ENCODE assay signal across 22 cellular contexts in the genomic region with DNA sequence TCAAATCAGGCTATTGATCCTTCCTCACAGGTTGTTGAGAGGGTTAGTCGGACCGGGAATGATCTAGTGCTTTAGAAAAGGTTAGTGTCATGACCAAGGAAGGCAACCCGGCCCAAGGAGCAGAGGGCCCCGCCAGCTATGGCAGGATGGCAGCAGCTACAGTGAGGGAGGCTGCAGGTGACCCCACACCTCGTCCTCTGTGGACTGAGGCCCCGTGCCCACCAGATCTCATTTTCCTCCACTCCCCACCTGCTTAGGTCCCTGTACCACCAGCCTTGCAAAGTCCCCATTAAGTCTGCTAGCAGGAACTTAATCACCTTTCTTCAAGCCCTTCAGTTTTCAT.
DNase-seq lines count a peak whose midpoint lies in the region; ATAC-seq, FAIRE-seq and TF ChIP-seq lines count a peak whose summit lies in the region.
"Had no signal": no experiment of that assay in that cellular context is flagged by ENCODE, and none has a peak within 500 bp of the region (broad histone marks: within the 10 kb centered on the region; RNA-seq: fewer than 3 reads in every experiment).

No MANE protein-coding gene starts in this region.

- H3K36me3 ChIP-seq in DND-41 (ENCODE audit: insufficient read depth, low read length) (peaks cover 100% of the 10 kb centered on the region), astrocyte (ENCODE audit: insufficient read depth, low read length) (no peaks in the 10 kb centered on the region), trophoblast cell (ENCODE audit: control insufficient read depth in 1 of 2, insufficient read depth in 2 of 2, low read length in 2 of 2) (peaks cover 15 to 30% of the 10 kb centered on the region in 2 experiments), transverse colon (no peaks in the 10 kb centered on the region)
- H3K36me3 ChIP-seq: brain microvascular endothelial cell, lower lobe of right lung had no signal

- no peak overlapping the region for H3K4me2 ChIP-seq in DND-41 (ENCODE audit: insufficient read depth, low read length)
- H3K4me2 ChIP-seq in astrocyte (ENCODE audit: low read length), result peak overlapping the region; percentile 53
- no peak overlapping the region for H3K4me2 ChIP-seq in trophoblast cell (ENCODE audit: low read length)

- peak overlapping the region; percentile 19 for H4K91ac ChIP-seq in trophoblast cell (ENCODE audit: low read depth, low read length)

- H3K4me1 ChIP-seq in DND-41 (ENCODE audit: insufficient read depth, low read length), result no peaks in the 10 kb centered on the region
- peaks cover 13% of the 10 kb centered on the region for H3K4me1 ChIP-seq in astrocyte (ENCODE audit: insufficient read depth, low read length)
- H3K4me1 ChIP-seq in trophoblast cell (ENCODE audit: control insufficient read depth in 1 of 2, insufficient read depth in 2 of 2, low read length in 2 of 2), result peaks cover 7 to 9% of the 10 kb centered on the region in 2 experiments
- no peaks in the 10 kb centered on the region for H3K4me1 ChIP-seq in transverse colon
- H3K4me1 ChIP-seq: lower lobe of right lung had no signal

- intact Hi-C loops in activated naive CD4-positive, alpha-beta T cell treated with anti-CD3 and anti-CD28 coated beads for 36 hours (cut with micrococcal nuclease), result no loop called here
- intact Hi-C loops in transverse colon (cut with DNase I; ENCODE audit: low total_unique reads), result no loop called here

- H3K18ac ChIP-seq in trophoblast cell (ENCODE audit: low read length), result peak overlapping the region; percentile 25

- H3K4me3 Mint-ChIP-seq in IgD-negative memory B cell, result peak overlapping the region in 3 of 4 donors; percentile 76 to 94 (median 85)
- H3K4me3 Mint-ChIP-seq in astrocyte (ENCODE audit: unreplicated experiment), result no peak overlapping the region
- H3K4me3 Mint-ChIP-seq in activated naive CD4-positive, alpha-beta T cell treated with anti-CD3 and anti-CD28 coated beads for 36 hours, result no peak overlapping the region

- no peak for DNase-seq in DND-41
- no peak for DNase-seq in astrocyte (ENCODE audit: low read depth)
- DNase-seq in trophoblast cell, result no peak
- DNase-seq in activated naive CD4-positive, alpha-beta T cell treated with anti-CD3 and anti-CD28 coated beads for 36 hours, result no peak
- DNase-seq in transverse colon, result no peak
- no peak for DNase-seq in pons (ENCODE audit: low spot score)
- DNase-seq: activated CD4-positive, CD25-positive, alpha-beta regulatory T cell treated with anti-CD3 and anti-CD28 coated beads, Interleukin-2, amount 50 U/mL, for 72 hours; activated CD8-positive, alpha-beta memory T cell treated with anti-CD3 and anti-CD28 coated beads for 24 hours; brain microvascular endothelial cell; effector CD4-positive, alpha-beta T cell; lower lobe of right lung; NCI-H1048; NCI-H510A treated with DMSO at 0.1 percent for 48 hours; right cardiac atrium; stimulated activated CD4-positive, alpha-beta T cell treated with anti-CD3 and anti-CD28 coated beads, Interleukin-4, amount 100 ng/mL, for 24 hours; stimulated activated naive B cell treated with anti-CD40 and anti-IgM and Interleukin-4, amounts not matched to agents 10 μg/mL and 1 μg/mL and 100 μg/mL, for 72 hours; T-helper 1 cell had no signal

- no peak overlapping the region for H3K4me3 ChIP-seq in DND-41 (ENCODE audit: low read depth in 1 of 2, low read length in 2 of 2)
- no peak overlapping the region for H3K4me3 ChIP-seq in astrocyte (ENCODE audit: insufficient read depth, low read depth, low read length)
- H3K4me3 ChIP-seq in trophoblast cell (ENCODE audit: low read depth, low read length), result no peak overlapping the region
- no peak overlapping the region for H3K4me3 ChIP-seq in transverse colon
- H3K4me3 ChIP-seq: lower lobe of right lung, SJSA1 had no signal

- peak overlapping the region; percentile 32 to 86 (median 83) for H3K27ac Mint-ChIP-seq in IgD-negative memory B cell
- H3K27ac Mint-ChIP-seq in astrocyte (ENCODE audit: unreplicated experiment), result no peak overlapping the region
- no peak overlapping the region for H3K27ac Mint-ChIP-seq in activated naive CD4-positive, alpha-beta T cell treated with anti-CD3 and anti-CD28 coated beads for 36 hours

- H3K27me3 Mint-ChIP-seq in IgD-negative memory B cell (no peaks in the 10 kb centered on the region), astrocyte (ENCODE audit: low read depth, unreplicated experiment) (no peaks in the 10 kb centered on the region)
- H3K27me3 Mint-ChIP-seq in activated naive CD4-positive, alpha-beta T cell treated with anti-CD3 and anti-CD28 coated beads for 36 hours (ENCODE audit: low read depth), result no peaks in the 10 kb centered on the region
- H3K27me3 Mint-ChIP-seq: stimulated activated naive B cell treated with anti-CD40 and anti-IgM and Interleukin-4, amounts not matched to agents 10 μg/mL and 1 μg/mL and 100 μg/mL, for 72 hours had no signal

- peak overlapping the region; percentile 39 for H2BK120ac ChIP-seq in trophoblast cell (ENCODE audit: insufficient read depth, low read length, poor library complexity)

- no peak overlapping the region for H4K8ac ChIP-seq in trophoblast cell (ENCODE audit: low read depth, low read length)

- in situ Hi-C loops in transverse colon (cut with MboI; ENCODE audit: low pct_ligation_motif_present in 1 of 4, low pct_unique_long_range_greater_than_20kb in 1 of 4, low sequenced_read_pairs in 3 of 4), result no loop called here

- no peak for ATAC-seq in DND-41 (ENCODE audit: insufficient read depth, low read depth)
- ATAC-seq: lower lobe of right lung, right cardiac atrium had no signal

- H3K79me2 ChIP-seq in DND-41 (ENCODE audit: insufficient read depth, low read length), result peaks cover 23% of the 10 kb centered on the region
- no peaks in the 10 kb centered on the region for H3K79me2 ChIP-seq in astrocyte (ENCODE audit: insufficient read depth, low read length)
- H3K79me2 ChIP-seq in trophoblast cell (ENCODE audit: control insufficient read depth, insufficient read depth, low read length, poor library complexity), result no peaks in the 10 kb centered on the region

- H3K79me1 ChIP-seq in trophoblast cell (ENCODE audit: low read length), result peaks cover 2% of the 10 kb centered on the region

- no peak overlapping the region for H3K4ac ChIP-seq in trophoblast cell (ENCODE audit: low read depth, low read length)

- no peak overlapping the region for H2BK12ac ChIP-seq in trophoblast cell (ENCODE audit: low read length)

- no peak overlapping the region for H2BK5ac ChIP-seq in trophoblast cell (ENCODE audit: low read depth, low read length, poor library complexity)

- H3K27me3 ChIP-seq in DND-41 (ENCODE audit: insufficient read depth, low read length, poor library complexity) (no peaks in the 10 kb centered on the region), astrocyte (ENCODE audit: insufficient read depth, low read length) (no peaks in the 10 kb centered on the region), trophoblast cell (ENCODE audit: insufficient read depth, low read length) (no peaks in the 10 kb centered on the region), transverse colon (no peaks in the 10 kb centered on the region)
- H3K27me3 ChIP-seq: brain microvascular endothelial cell, SJSA1 had no signal

- no peak overlapping the region for H3K14ac ChIP-seq in trophoblast cell (ENCODE audit: low read length)

- peaks cover 15% of the 10 kb centered on the region for H3K36me3 Mint-ChIP-seq in IgD-negative memory B cell
- peaks cover 24% of the 10 kb centered on the region for H3K36me3 Mint-ChIP-seq in astrocyte (ENCODE audit: low read depth, unreplicated experiment)
- H3K36me3 Mint-ChIP-seq in activated naive CD4-positive, alpha-beta T cell treated with anti-CD3 and anti-CD28 coated beads for 36 hours (ENCODE audit: low read depth), result peaks cover 14% of the 10 kb centered on the region

- H3K9me3 ChIP-seq in DND-41 (ENCODE audit: insufficient read depth, low read length, severe bottlenecking) (no peaks in the 10 kb centered on the region), astrocyte (ENCODE audit: insufficient read depth, low read depth, low read length) (no peaks in the 10 kb centered on the region), trophoblast cell (ENCODE audit: insufficient read depth, low read depth, low read length) (no peaks in the 10 kb centered on the region), transverse colon (no peaks in the 10 kb centered on the region)
- H3K9me3 ChIP-seq: lower lobe of right lung, SJSA1 had no signal

- H3K9ac ChIP-seq in DND-41 (ENCODE audit: low read depth, low read length) (no peak overlapping the region), astrocyte (ENCODE audit: low read length) (no peak overlapping the region), trophoblast cell (ENCODE audit: low read length) (no peak overlapping the region)

- CTCF ChIA-PET in activated naive CD4-positive, alpha-beta T cell treated with anti-CD3 and anti-CD28 coated beads for 36 hours (lab: Charles Lee), result interaction anchor here (1.2 kb wide), 1 partner anchor 35 kb away, joined by 3 read pairs; no protein-coding TSS in a partner anchor

- H3K23ac ChIP-seq in trophoblast cell (ENCODE audit: low read length), result no peak overlapping the region

- H3K4me1 Mint-ChIP-seq in IgD-negative memory B cell (peaks cover 11 to 22% (median 18%) of the 10 kb centered on the region in 3 donors), astrocyte (ENCODE audit: low read depth, unreplicated experiment) (no peaks in the 10 kb centered on the region)
- H3K4me1 Mint-ChIP-seq in activated naive CD4-positive, alpha-beta T cell treated with anti-CD3 and anti-CD28 coated beads for 36 hours (ENCODE audit: low read depth), result no peaks in the 10 kb centered on the region

- H3K9me3 Mint-ChIP-seq in IgD-negative memory B cell (peaks cover 0 to 2% (median 0%) of the 10 kb centered on the region in 3 donors), astrocyte (ENCODE audit: unreplicated experiment) (peaks cover 2% of the 10 kb centered on the region)
- peaks cover 1% of the 10 kb centered on the region for H3K9me3 Mint-ChIP-seq in activated naive CD4-positive, alpha-beta T cell treated with anti-CD3 and anti-CD28 coated beads for 36 hours

- no peak for FAIRE-seq in astrocyte (lab: Jason Lieb, UNC)
- FAIRE-seq: RCC 7860, TTC549 had no signal

- no peak overlapping the region for H4K12ac ChIP-seq in trophoblast cell (ENCODE audit: low read depth, low read length)

- H2AK5ac ChIP-seq in trophoblast cell (ENCODE audit: low read length), result no peak overlapping the region

- no peak for TF ChIP-seq EP300 in transverse colon (IDR thresholded peaks at IDR 0.05; ENCODE audit: low read depth)

- H4K20me1 ChIP-seq in DND-41 (ENCODE audit: insufficient read depth, low read length) (0 out of 2 replicates have a peak, but pooled peaks cover 4% of the 10 kb centered on the region), astrocyte (ENCODE audit: insufficient read depth, low read length) (no peaks in the 10 kb centered on the region)

- H3K27ac ChIP-seq in DND-41 (ENCODE audit: low read length) (peak overlapping the region; percentile 30), astrocyte (ENCODE audit: low read depth, low read length) (no peak overlapping the region), trophoblast cell (ENCODE audit: low read depth, low read length) (no peak overlapping the region), transverse colon (no peak overlapping the region)
- H3K27ac ChIP-seq: brain microvascular endothelial cell, C4-2B, lower lobe of right lung, SJSA1 had no signal

- no peak for TF ChIP-seq POLR2A in transverse colon (IDR thresholded peaks at IDR 0.05)

- H2AFZ ChIP-seq in DND-41 (ENCODE audit: low read depth, low read length) (no peak overlapping the region), astrocyte (ENCODE audit: low read depth, low read length) (no peak overlapping the region), trophoblast cell (ENCODE audit: insufficient read depth, low read length, poor library complexity) (no peak overlapping the region)

- no peak for TF ChIP-seq CTCF in DND-41 (IDR thresholded peaks at IDR 0.05; ENCODE audit: borderline replicate concordance, extremely low read depth, low read length, poor library complexity, severe bottlenecking)
- TF ChIP-seq CTCF in astrocyte (IDR thresholded peaks at IDR 0.05; ENCODE audit: insufficient read depth, low read depth, low read length), result no peak
- TF ChIP-seq CTCF in transverse colon (IDR thresholded peaks at IDR 0.05), result no peak

- no CpG with 5 or more reads among the region's 6 CpGs for WGBS in trophoblast cell (ENCODE audit: extremely low coverage, insufficient coverage, insufficient read length)
- 82 to 87% methylated on average over 2 to 6 of the region's 6 CpGs for WGBS in transverse colon (ENCODE audit: low coverage in 1 of 2), 2 donors

Comparison
In these comparisons a context has a peak if more than half of its experiments do, and no peak if none do; other contexts are left out.
1. H3K27ac Mint-ChIP-seq: peak in IgD-negative memory B cell (3 of 3); none in astrocyte (single experiment) and activated naive CD4-positive, alpha-beta T cell treated with anti-CD3 and anti-CD28 coated beads for 36 hours (single experiment).
2. H3K4me3 Mint-ChIP-seq: peak in IgD-negative memory B cell (3 of 4); none in astrocyte (single experiment) and activated naive CD4-positive, alpha-beta T cell treated with anti-CD3 and anti-CD28 coated beads for 36 hours (single experiment).